Comparison of ENCODE assay signal across 1 cellular context in genomic region chr1:116875391-116875790, GRCh38.
TF ChIP-seq lines count a peak whose summit lies in the region.

No MANE protein-coding gene starts in this region.

TF ChIP-seq in WTC11, 78 proteins besides CTCF, POLR2A, EP300 and RAD21 (continued from another document):
- TF ChIP-seq ATF2 (CRISPR knock-in tag; IDR thresholded peaks at IDR 0.05; ENCODE audit: borderline replicate concordance, low read depth), result no peak
- TF ChIP-seq ZNF512 (CRISPR knock-in tag; IDR thresholded peaks at IDR 0.05; ENCODE audit: borderline replicate concordance), result no peak
- TF ChIP-seq TEAD1 (CRISPR knock-in tag; IDR thresholded peaks at IDR 0.05), result no peak
- no peak for TF ChIP-seq ZNF138 (CRISPR knock-in tag; conservative IDR thresholded peaks at IDR 0.05)
- no peak for TF ChIP-seq RORB (CRISPR knock-in tag; IDR thresholded peaks at IDR 0.05)
